ENCODE assay signal across 8 cellular contexts in the genomic region with DNA sequence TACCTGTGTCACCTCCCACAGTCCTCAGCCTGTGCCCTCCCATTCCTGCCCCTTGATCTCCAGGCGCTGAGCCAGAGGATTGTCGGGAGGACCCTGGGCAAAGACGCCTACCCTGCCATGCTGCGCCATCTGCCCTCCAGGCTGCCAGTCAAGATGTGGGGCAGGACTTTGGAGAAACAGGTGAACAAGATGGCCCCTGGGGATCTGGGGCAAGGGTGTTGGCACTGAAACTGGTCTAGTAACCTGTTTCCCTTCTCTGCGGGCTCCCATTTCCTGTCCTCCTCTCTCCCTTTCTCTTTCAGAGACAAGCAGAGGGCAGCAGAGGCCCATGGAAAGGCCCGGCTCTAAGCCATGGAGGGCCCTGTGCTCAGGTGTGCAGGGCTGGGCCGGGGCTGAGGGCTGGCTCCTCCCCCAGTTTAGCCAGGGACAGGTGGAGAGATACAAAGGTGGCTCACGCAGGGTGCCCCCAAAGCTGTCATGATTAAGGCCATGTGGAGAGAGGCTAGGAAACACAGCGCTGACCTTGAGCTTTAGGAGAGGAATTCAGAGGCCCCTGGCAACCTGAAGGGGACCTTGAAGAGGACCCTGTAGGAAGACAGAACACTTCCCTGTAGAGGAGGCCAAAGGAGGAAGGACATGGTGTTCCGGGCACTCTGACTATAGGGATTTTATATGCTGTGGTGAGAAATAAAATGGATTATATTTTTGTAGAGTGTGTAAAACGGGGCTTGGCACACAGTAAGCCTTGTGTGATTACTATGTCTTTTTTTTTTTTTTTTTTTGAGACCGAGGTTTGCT. TPM values are rescaled to one million over a fixed set of nuclear protein-coding genes. Genes with fewer than 3 reads are reported as not detected.
DNase-seq lines count a peak whose midpoint lies in the region; ATAC-seq and TF ChIP-seq lines count a peak whose summit lies in the region.

A gene (plus strand): TSS at position 74 of the 798 bp plus-strand sequence. CDS start 44 bp downstream, at position 118.

- intact Hi-C loops in Panc1 (cut with micrococcal nuclease; ENCODE audit: unreplicated experiment): no loop called here

- in situ Hi-C loops in Panc1 (cut with HindIII; ENCODE audit: low pct_unique_long_range_greater_than_20kb, low sequenced_read_pairs): no loop called here

- no peak within 1 kb of the TSS for H3K27ac ChIP-seq in Panc1 (ENCODE audit: low read length)

- CTCF ChIA-PET in AG04449 (lab: Yijun Ruan, JAX): no interaction called here
- CTCF ChIA-PET in Panc1 (lab: Charles Lee): interaction anchor here (0.7 to 1.2 kb wide), 2 partner anchors 113 to 1979 kb away, joined by 3 to 10 read pairs; no protein-coding TSS in a partner anchor

- DNase-seq in AG04449 (ENCODE audit: low read depth, low spot score): no peak
- no peak for DNase-seq in HFFc6
- no peak for DNase-seq in Panc1 (ENCODE audit: low read depth, low spot score)
- DNase-seq in glomerular visceral epithelial cell (ENCODE audit: extremely low spot score): peak; percentile 40
- no peak for DNase-seq in effector CD8-positive, alpha-beta T cell (lab: John Stamatoyannopoulos, UW)
- no peak for DNase-seq in RKO (ENCODE audit: low spot score)
- DNase-seq in superior temporal gyrus (ENCODE audit: extremely low spot score): no peak
- no peak for DNase-seq in amniotic stem cell (lab: John Stamatoyannopoulos, UW)

- no peaks in the 10 kb centered on the region for H3K4me1 Mint-ChIP-seq in HFFc6 (ENCODE audit: low read depth)

- H3K36me3 Mint-ChIP-seq in HFFc6 (ENCODE audit: low read depth): no peaks in the 10 kb centered on the region

- H3K4me3 ChIP-seq in AG04449 (ENCODE audit: low read depth, low read length): no peak within 1 kb of the TSS
- no peak within 1 kb of the TSS for H3K4me3 ChIP-seq in Panc1 (ENCODE audit: low read depth in 2 of 2, low read length in 2 of 2)

- peak; percentile 6 for TF ChIP-seq CTCF in AG04449 (IDR thresholded peaks at IDR 0.05; ENCODE audit: insufficient read depth, low read length, missing control alignments)
- TF ChIP-seq CTCF in HFFc6 (IDR thresholded peaks at IDR 0.05): peak; percentile 23; the same call in 1 of the 2 replicates
- peak; percentile 61; the same call in 1 of the 2 replicates for TF ChIP-seq CTCF in Panc1 (IDR thresholded peaks at IDR 0.05)

- no peaks in the 10 kb centered on the region for H3K4me1 ChIP-seq in Panc1 (ENCODE audit: control insufficient read depth, insufficient read depth, low read length)

- peaks cover 7% of the 10 kb centered on the region for H3K27me3 Mint-ChIP-seq in HFFc6 (ENCODE audit: insufficient read depth)

- H3K9me3 Mint-ChIP-seq in HFFc6: no peaks in the 10 kb centered on the region

- no TSS peak for BruUV-seq in Panc1 (replicated peaks; lab: Mats Ljungman, UMichigan)

- no peaks in the 10 kb centered on the region for H3K36me3 ChIP-seq in Panc1 (ENCODE audit: control insufficient read depth, insufficient read depth, low read length)

- no peak within 1 kb of the TSS for H3K4me3 Mint-ChIP-seq in HFFc6

- no peak within 1 kb of the TSS for H3K27ac Mint-ChIP-seq in HFFc6

- POLR2A ChIA-PET in AG04449 (lab: Yijun Ruan, JAX) (no interaction called here), Panc1 (lab: Charles Lee) (no interaction called here)

- H3K27me3 ChIP-seq in Panc1 (ENCODE audit: control insufficient read depth, insufficient read depth, low read length): no peaks in the 10 kb centered on the region

- ATAC-seq in Panc1: peak; percentile 97

- no peaks in the 10 kb centered on the region for H3K9me3 ChIP-seq in Panc1 (ENCODE audit: control insufficient read depth, insufficient read depth, low read depth, low read length)

RNA-seq across cellular contexts. Expression of the gene that starts here (rescaled TPM):
- not detected for total RNA-seq in HFFc6 (2021; fragmentation: NEBNext Ultra II Directional; extraction: Animal tissue kit (Norgen Biotek cat#: 25700))
- not detected for total RNA-seq in Panc1 (2021; ENCODE audit: unreplicated experiment)
- polyA plus RNA-seq in Panc1 (2012; ENCODE audit: insufficient read length): not detected

Comparison
In these comparisons a context has a peak if more than half of its experiments do, and no peak if none do; other contexts are left out.
1. Peak in ATAC-seq in Panc1; RNA of the gene not detected or under 1 TPM.
2. CTCF ChIP-seq: peak in every context shown above with its lines; median percentile 61 in Panc1; 23 in HFFc6; 6 in AG04449.